ENCODE assay signal across 1 cellular context in the genomic region with DNA sequence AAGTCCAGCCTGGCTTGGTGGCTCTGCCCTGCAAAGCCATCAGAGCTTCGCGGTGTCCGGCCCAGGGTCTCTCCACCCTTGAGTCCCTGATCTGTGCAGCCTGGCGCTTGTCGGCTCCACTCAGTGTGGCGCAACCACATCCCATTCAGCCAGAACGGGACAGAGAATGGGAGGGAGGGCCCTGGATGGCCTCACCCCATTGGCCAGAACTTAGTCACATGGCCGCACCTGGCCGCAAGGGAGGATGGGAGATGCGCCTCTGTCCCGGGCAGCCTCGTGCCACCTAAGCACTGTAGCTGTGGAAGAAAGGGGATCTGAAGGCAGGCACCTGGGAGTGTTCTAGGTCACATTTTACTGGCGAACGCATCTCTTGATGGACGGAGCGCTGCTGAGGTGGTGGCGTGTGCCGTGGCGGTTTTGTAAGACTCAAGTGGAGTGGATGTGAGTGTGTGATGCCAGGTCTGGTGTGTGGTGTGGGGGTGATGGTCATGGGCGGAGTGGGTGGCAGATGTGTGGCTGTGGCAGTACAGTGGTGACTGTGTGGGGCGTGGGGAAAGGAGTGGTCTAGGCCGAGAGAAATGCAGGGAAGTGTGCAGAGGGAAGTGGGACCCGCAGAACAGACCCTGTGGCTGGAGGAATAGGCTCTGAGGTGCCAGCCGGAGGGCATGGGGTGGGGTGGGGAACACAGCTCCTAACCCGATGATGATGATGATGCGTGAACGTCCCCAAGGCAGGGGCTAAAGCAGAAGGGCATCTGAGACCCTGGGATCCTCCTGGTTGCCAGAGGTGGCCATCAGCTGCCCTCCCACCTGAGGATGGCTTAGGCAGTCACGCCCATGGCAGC.
A peak's percentile ranks its signal among the peaks of the same experiment; 100 is the strongest.
TF ChIP-seq lines count a peak whose summit lies in the region.

No MANE protein-coding gene starts in this region.

TF ChIP-seq in K562, 482 proteins besides CTCF, POLR2A, EP300 and RAD21 (continued from another document and continues in another):
- TF ChIP-seq, protein P1, sequence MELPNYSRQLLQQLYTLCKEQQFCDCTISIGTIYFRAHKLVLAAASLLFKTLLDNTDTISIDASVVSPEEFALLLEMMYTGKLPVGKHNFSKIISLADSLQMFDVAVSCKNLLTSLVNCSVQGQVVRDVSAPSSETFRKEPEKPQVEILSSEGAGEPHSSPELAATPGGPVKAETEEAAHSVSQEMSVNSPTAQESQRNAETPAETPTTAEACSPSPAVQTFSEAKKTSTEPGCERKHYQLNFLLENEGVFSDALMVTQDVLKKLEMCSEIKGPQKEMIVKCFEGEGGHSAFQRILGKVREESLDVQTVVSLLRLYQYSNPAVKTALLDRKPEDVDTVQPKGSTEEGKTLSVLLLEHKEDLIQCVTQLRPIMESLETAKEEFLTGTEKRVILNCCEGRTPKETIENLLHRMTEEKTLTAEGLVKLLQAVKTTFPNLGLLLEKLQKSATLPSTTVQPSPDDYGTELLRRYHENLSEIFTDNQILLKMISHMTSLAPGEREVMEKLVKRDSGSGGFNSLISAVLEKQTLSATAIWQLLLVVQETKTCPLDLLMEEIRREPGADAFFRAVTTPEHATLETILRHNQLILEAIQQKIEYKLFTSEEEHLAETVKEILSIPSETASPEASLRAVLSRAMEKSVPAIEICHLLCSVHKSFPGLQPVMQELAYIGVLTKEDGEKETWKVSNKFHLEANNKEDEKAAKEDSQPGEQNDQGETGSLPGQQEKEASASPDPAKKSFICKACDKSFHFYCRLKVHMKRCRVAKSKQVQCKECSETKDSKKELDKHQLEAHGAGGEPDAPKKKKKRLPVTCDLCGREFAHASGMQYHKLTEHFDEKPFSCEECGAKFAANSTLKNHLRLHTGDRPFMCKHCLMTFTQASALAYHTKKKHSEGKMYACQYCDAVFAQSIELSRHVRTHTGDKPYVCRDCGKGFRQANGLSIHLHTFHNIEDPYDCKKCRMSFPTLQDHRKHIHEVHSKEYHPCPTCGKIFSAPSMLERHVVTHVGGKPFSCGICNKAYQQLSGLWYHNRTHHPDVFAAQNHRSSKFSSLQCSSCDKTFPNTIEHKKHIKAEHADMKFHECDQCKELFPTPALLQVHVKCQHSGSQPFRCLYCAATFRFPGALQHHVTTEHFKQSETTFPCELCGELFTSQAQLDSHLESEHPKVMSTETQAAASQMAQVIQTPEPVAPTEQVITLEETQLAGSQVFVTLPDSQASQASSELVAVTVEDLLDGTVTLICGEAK (IDR thresholded peaks at IDR 0.05): no peak; the same call in 1 of the 2 replicates
- TF ChIP-seq, protein P1 (CRISPR knock-in tag; IDR thresholded peaks at IDR 0.05): peak; percentile 54
- TF ChIP-seq ARNT (IDR thresholded peaks at IDR 0.05) (no peak), WHSC1 (IDR thresholded peaks at IDR 0.05; ENCODE audit: low read length) (no peak), ZNF232 (CRISPR knock-in tag; IDR thresholded peaks at IDR 0.05) (no peak), THRB (CRISPR knock-in tag; conservative IDR thresholded peaks at IDR 0.05) (no peak), ZBTB34 (CRISPR knock-in tag; IDR thresholded peaks at IDR 0.05) (no peak), ZNF584 (CRISPR knock-in tag; IDR thresholded peaks at IDR 0.05; ENCODE audit: low read depth) (no peak), NFRKB (IDR thresholded peaks at IDR 0.05; ENCODE audit: low read depth) (no peak), PHB2 (IDR thresholded peaks at IDR 0.05; ENCODE audit: low read depth) (no peak), ETV6 (IDR thresholded peaks at IDR 0.05; ENCODE audit: borderline replicate concordance in 1 of 2, low read depth in 2 of 2, low read length in 1 of 2) (no peak), ETV6 (CRISPR knock-in tag; IDR thresholded peaks at IDR 0.05; ENCODE audit: borderline replicate concordance) (no peak), ZNF75A (CRISPR knock-in tag; IDR thresholded peaks at IDR 0.05) (no peak), PYGO2 (tag; IDR thresholded peaks at IDR 0.05) (no peak), KDM5B (IDR thresholded peaks at IDR 0.05; ENCODE audit: insufficient replicate concordance, low read depth, low read length) (peak; percentile 99), PTTG1 (tag; IDR thresholded peaks at IDR 0.05; ENCODE audit: low read depth) (no peak), LARP7 (IDR thresholded peaks at IDR 0.05) (0 out of 2 replicates have a peak, but pooled peaks have one; percentile 49), SIX5 (IDR thresholded peaks at IDR 0.05; ENCODE audit: borderline replicate concordance in 1 of 2, insufficient read depth in 1 of 2, low read depth in 1 of 2, low read length in 2 of 2) (no peak), MECOM (CRISPR knock-in tag; IDR thresholded peaks at IDR 0.05) (no peak), SMAD4 (CRISPR knock-in tag; conservative IDR thresholded peaks at IDR 0.05) (no peak), CREM (IDR thresholded peaks at IDR 0.05; ENCODE audit: low read depth) (no peak), PML (IDR thresholded peaks at IDR 0.05; ENCODE audit: low read length) (no peak)
- TF ChIP-seq, protein P2, sequence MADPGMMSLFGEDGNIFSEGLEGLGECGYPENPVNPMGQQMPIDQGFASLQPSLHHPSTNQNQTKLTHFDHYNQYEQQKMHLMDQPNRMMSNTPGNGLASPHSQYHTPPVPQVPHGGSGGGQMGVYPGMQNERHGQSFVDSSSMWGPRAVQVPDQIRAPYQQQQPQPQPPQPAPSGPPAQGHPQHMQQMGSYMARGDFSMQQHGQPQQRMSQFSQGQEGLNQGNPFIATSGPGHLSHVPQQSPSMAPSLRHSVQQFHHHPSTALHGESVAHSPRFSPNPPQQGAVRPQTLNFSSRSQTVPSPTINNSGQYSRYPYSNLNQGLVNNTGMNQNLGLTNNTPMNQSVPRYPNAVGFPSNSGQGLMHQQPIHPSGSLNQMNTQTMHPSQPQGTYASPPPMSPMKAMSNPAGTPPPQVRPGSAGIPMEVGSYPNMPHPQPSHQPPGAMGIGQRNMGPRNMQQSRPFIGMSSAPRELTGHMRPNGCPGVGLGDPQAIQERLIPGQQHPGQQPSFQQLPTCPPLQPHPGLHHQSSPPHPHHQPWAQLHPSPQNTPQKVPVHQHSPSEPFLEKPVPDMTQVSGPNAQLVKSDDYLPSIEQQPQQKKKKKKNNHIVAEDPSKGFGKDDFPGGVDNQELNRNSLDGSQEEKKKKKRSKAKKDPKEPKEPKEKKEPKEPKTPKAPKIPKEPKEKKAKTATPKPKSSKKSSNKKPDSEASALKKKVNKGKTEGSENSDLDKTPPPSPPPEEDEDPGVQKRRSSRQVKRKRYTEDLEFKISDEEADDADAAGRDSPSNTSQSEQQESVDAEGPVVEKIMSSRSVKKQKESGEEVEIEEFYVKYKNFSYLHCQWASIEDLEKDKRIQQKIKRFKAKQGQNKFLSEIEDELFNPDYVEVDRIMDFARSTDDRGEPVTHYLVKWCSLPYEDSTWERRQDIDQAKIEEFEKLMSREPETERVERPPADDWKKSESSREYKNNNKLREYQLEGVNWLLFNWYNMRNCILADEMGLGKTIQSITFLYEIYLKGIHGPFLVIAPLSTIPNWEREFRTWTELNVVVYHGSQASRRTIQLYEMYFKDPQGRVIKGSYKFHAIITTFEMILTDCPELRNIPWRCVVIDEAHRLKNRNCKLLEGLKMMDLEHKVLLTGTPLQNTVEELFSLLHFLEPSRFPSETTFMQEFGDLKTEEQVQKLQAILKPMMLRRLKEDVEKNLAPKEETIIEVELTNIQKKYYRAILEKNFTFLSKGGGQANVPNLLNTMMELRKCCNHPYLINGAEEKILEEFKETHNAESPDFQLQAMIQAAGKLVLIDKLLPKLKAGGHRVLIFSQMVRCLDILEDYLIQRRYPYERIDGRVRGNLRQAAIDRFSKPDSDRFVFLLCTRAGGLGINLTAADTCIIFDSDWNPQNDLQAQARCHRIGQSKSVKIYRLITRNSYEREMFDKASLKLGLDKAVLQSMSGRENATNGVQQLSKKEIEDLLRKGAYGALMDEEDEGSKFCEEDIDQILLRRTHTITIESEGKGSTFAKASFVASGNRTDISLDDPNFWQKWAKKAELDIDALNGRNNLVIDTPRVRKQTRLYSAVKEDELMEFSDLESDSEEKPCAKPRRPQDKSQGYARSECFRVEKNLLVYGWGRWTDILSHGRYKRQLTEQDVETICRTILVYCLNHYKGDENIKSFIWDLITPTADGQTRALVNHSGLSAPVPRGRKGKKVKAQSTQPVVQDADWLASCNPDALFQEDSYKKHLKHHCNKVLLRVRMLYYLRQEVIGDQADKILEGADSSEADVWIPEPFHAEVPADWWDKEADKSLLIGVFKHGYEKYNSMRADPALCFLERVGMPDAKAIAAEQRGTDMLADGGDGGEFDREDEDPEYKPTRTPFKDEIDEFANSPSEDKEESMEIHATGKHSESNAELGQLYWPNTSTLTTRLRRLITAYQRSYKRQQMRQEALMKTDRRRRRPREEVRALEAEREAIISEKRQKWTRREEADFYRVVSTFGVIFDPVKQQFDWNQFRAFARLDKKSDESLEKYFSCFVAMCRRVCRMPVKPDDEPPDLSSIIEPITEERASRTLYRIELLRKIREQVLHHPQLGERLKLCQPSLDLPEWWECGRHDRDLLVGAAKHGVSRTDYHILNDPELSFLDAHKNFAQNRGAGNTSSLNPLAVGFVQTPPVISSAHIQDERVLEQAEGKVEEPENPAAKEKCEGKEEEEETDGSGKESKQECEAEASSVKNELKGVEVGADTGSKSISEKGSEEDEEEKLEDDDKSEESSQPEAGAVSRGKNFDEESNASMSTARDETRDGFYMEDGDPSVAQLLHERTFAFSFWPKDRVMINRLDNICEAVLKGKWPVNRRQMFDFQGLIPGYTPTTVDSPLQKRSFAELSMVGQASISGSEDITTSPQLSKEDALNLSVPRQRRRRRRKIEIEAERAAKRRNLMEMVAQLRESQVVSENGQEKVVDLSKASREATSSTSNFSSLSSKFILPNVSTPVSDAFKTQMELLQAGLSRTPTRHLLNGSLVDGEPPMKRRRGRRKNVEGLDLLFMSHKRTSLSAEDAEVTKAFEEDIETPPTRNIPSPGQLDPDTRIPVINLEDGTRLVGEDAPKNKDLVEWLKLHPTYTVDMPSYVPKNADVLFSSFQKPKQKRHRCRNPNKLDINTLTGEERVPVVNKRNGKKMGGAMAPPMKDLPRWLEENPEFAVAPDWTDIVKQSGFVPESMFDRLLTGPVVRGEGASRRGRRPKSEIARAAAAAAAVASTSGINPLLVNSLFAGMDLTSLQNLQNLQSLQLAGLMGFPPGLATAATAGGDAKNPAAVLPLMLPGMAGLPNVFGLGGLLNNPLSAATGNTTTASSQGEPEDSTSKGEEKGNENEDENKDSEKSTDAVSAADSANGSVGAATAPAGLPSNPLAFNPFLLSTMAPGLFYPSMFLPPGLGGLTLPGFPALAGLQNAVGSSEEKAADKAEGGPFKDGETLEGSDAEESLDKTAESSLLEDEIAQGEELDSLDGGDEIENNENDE (IDR thresholded peaks at IDR 0.05; ENCODE audit: low read depth, low read length): no peak
- TF ChIP-seq, protein P3, sequence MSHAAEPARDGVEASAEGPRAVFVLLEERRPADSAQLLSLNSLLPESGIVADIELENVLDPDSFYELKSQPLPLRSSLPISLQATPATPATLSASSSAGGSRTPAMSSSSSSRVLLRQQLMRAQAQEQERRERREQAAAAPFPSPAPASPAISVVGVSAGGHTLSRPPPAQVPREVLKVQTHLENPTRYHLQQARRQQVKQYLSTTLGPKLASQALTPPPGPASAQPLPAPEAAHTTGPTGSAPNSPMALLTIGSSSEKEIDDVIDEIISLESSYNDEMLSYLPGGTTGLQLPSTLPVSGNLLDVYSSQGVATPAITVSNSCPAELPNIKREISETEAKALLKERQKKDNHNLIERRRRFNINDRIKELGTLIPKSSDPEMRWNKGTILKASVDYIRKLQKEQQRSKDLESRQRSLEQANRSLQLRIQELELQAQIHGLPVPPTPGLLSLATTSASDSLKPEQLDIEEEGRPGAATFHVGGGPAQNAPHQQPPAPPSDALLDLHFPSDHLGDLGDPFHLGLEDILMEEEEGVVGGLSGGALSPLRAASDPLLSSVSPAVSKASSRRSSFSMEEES (CRISPR knock-in tag; IDR thresholded peaks at IDR 0.05): no peak
